ENCODE assay signal across 2 cellular contexts in the genomic region with DNA sequence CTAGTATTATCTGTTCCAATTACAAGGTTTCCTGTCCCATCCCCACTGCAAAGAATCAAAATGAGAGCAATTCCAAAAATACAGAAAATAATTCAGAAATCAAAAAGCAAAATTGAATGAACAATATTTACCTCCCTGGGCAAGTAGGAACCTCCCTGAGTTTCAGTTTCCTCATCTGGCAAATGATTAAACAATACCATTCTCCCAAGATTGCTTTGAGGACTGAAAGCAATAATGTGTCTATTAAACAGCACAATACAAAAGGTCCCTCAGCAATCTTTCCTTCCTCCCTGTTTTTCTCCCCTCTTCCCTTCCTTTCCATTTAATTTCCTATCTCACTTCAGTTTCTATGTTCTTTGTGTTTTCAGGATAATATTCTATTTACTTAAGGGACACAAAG.
TF ChIP-seq lines count a peak whose summit lies in the region.

No MANE protein-coding gene starts in this region.

TF ChIP-seq in A549, 52 proteins besides CTCF, POLR2A, EP300 and RAD21 (continued from another document):
- TF ChIP-seq USF2 (IDR thresholded peaks at IDR 0.05) (no peak), CHD2 (IDR thresholded peaks at IDR 0.05; ENCODE audit: low read length, partially characterized antibody) (no peak), FOXS1 (CRISPR knock-in tag; IDR thresholded peaks at IDR 0.05) (no peak), JUNB (IDR thresholded peaks at IDR 0.05) (no peak), BHLHE40 (IDR thresholded peaks at IDR 0.05; ENCODE audit: low read depth, low read length) (no peak)

TF ChIP-seq in GM23338, 12 proteins besides CTCF, POLR2A, EP300 and RAD21 (continued from another document):
- TF ChIP-seq, protein P1, sequence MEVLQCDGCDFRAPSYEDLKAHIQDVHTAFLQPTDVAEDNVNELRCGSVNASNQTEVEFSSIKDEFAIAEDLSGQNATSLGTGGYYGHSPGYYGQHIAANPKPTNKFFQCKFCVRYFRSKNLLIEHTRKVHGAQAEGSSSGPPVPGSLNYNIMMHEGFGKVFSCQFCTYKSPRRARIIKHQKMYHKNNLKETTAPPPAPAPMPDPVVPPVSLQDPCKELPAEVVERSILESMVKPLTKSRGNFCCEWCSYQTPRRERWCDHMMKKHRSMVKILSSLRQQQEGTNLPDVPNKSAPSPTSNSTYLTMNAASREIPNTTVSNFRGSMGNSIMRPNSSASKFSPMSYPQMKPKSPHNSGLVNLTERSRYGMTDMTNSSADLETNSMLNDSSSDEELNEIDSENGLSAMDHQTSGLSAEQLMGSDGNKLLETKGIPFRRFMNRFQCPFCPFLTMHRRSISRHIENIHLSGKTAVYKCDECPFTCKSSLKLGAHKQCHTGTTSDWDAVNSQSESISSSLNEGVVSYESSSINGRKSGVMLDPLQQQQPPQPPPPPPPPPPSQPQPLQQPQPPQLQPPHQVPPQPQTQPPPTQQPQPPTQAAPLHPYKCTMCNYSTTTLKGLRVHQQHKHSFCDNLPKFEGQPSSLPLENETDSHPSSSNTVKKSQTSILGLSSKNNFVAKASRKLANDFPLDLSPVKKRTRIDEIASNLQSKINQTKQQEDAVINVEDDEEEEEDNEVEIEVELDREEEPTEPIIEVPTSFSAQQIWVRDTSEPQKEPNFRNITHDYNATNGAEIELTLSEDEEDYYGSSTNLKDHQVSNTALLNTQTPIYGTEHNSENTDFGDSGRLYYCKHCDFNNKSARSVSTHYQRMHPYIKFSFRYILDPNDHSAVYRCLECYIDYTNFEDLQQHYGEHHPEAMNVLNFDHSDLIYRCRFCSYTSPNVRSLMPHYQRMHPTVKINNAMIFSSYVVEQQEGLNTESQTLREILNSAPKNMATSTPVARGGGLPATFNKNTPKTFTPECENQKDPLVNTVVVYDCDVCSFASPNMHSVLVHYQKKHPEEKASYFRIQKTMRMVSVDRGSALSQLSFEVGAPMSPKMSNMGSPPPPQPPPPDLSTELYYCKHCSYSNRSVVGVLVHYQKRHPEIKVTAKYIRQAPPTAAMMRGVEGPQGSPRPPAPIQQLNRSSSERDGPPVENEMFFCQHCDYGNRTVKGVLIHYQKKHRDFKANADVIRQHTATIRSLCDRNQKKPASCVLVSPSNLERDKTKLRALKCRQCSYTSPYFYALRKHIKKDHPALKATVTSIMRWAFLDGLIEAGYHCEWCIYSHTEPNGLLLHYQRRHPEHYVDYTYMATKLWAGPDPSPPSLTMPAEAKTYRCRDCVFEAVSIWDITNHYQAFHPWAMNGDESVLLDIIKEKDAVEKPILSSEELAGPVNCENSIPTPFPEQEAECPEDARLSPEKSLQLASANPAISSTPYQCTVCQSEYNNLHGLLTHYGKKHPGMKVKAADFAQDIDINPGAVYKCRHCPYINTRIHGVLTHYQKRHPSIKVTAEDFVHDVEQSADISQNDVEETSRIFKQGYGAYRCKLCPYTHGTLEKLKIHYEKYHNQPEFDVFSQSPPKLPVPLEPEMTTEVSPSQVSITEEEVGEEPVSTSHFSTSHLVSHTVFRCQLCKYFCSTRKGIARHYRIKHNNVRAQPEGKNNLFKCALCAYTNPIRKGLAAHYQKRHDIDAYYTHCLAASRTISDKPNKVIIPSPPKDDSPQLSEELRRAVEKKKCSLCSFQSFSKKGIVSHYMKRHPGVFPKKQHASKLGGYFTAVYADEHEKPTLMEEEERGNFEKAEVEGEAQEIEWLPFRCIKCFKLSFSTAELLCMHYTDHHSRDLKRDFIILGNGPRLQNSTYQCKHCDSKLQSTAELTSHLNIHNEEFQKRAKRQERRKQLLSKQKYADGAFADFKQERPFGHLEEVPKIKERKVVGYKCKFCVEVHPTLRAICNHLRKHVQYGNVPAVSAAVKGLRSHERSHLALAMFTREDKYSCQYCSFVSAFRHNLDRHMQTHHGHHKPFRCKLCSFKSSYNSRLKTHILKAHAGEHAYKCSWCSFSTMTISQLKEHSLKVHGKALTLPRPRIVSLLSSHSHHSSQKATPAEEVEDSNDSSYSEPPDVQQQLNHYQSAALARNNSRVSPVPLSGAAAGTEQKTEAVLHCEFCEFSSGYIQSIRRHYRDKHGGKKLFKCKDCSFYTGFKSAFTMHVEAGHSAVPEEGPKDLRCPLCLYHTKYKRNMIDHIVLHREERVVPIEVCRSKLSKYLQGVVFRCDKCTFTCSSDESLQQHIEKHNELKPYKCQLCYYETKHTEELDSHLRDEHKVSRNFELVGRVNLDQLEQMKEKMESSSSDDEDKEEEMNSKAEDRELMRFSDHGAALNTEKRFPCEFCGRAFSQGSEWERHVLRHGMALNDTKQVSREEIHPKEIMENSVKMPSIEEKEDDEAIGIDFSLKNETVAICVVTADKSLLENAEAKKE (CRISPR knock-in tag; IDR thresholded peaks at IDR 0.05), result no peak
- TF ChIP-seq REST (IDR thresholded peaks at IDR 0.05; ENCODE audit: unreplicated experiment), result no peak
